ENCODE assay signal across 9 cellular contexts in genomic region chr7:137978464-137979237, GRCh38. TPM values are rescaled to one million over a fixed set of nuclear protein-coding genes. Genes with fewer than 3 reads are reported as not detected.
A peak's percentile ranks its signal among the peaks of the same experiment; 100 is the strongest.
DNase-seq lines count a peak whose midpoint lies in the region; ATAC-seq and TF ChIP-seq lines count a peak whose summit lies in the region.
"Had no signal": no experiment of that assay in that cellular context is flagged by ENCODE, and none has a peak within 500 bp of the region (broad histone marks: within the 10 kb centered on the region; RNA-seq: fewer than 3 reads in every experiment).

No MANE protein-coding gene starts in this region.

- no peak overlapping the region for H3K27ac ChIP-seq in KMS-11
- H3K27ac ChIP-seq in liver (ENCODE audit: low read depth in 1 of 2, low read length in 2 of 2), result no peak overlapping the region
- peak overlapping the region; percentile 29 to 83 (median 75) for H3K27ac ChIP-seq in thyroid gland

- H3K9me3 ChIP-seq in liver (ENCODE audit: control insufficient read depth in 4 of 4, low read length in 3 of 4) (no peaks in the 10 kb centered on the region), thyroid gland (no peaks in the 10 kb centered on the region)

- no peak for TF ChIP-seq RAD21 in liver (IDR thresholded peaks at IDR 0.05)

- in situ Hi-C loops in GM13976 (cut with MboI; ENCODE audit: low sequenced_read_pairs, unreplicated experiment), result no loop called here

- intact Hi-C loops in thyroid gland (cut with DNase I), result no loop called here

- H3K27me3 ChIP-seq in KMS-11 (ENCODE audit: insufficient read depth, low read depth), result no peaks in the 10 kb centered on the region
- H3K27me3 ChIP-seq in liver (ENCODE audit: control insufficient read depth in 4 of 4, insufficient read depth in 4 of 4, low read length in 3 of 4), result no peaks in the 10 kb centered on the region
- no peaks in the 10 kb centered on the region for H3K27me3 ChIP-seq in thyroid gland

- H3K4me1 ChIP-seq in KMS-11 (ENCODE audit: low read depth, poor library complexity, severe bottlenecking) (peaks cover 74% of the 10 kb centered on the region), liver (ENCODE audit: control insufficient read depth in 4 of 4, insufficient read depth in 4 of 4, low read length in 3 of 4) (peaks cover 0 to 9% (median 2%) of the 10 kb centered on the region in 4 donors), thyroid gland (peaks cover 62 to 84% of the 10 kb centered on the region in 2 donors)

- ATAC-seq in HG03159 (IDR thresholded peaks at IDR 0.05; ENCODE audit: unreplicated experiment), result no peak

- 84% methylated on average over 10 of the region's 10 CpGs for WGBS in liver
- WGBS in thyroid gland, 2 donors, result 72 to 74% methylated on average over 10 of the region's 10 CpGs

- H3K36me3 ChIP-seq in KMS-11 (ENCODE audit: insufficient read depth) (no peaks in the 10 kb centered on the region), liver (ENCODE audit: control insufficient read depth in 4 of 4, insufficient read depth in 3 of 4, low read depth in 1 of 4, low read length in 3 of 4) (no peaks in the 10 kb centered on the region), thyroid gland (no peaks in the 10 kb centered on the region)

- H3K4me2 ChIP-seq in KMS-11, result 0 out of 2 replicates have a peak overlapping the region, but pooled peaks have one; percentile 8

- no peak overlapping the region for H2AFZ ChIP-seq in KMS-11 (ENCODE audit: low read depth)

- H3K4me3 ChIP-seq in KMS-11 (IDR thresholded peaks at IDR 0.05; ENCODE audit: insufficient read depth, low read depth, low read length) (no peak overlapping the region), cardiac fibroblast (replicated peaks in 1 of 2; ENCODE audit: low read depth in 2 of 2, low read length in 2 of 2) (no peak overlapping the region), liver (ENCODE audit: low read depth in 1 of 3, low read length in 3 of 3) (no peak overlapping the region), thyroid gland (replicated peaks in 1 of 3) (no peak overlapping the region)

- peaks cover 86% of the 10 kb centered on the region for H3K79me2 ChIP-seq in KMS-11 (ENCODE audit: insufficient read depth, low read depth)

- no peaks in the 10 kb centered on the region for H4K20me1 ChIP-seq in KMS-11 (ENCODE audit: insufficient read depth)

- peak; percentile 92 to 99 for DNase-seq in cardiac fibroblast (ENCODE audit: low read depth in 2 of 2)
- DNase-seq in thyroid gland, result no peak
- no peak for DNase-seq in stimulated activated CD4-positive, alpha-beta T cell treated with anti-CD3 and anti-CD28 coated beads, Interleukin-15, amount 100 ng/mL, for 24 hours
- no peak for DNase-seq in GM13976 (ENCODE audit: low spot score)
- no peak for DNase-seq in CD1c-positive myeloid dendritic cell (ENCODE audit: extremely low spot score)
- DNase-seq: activated CD4-positive, alpha-beta T cell treated with anti-CD3 and anti-CD28 coated beads, Interleukin-2, amount 10 ng/mL, durations not matched to agents 7 days and 5 days had no signal

- TF ChIP-seq POLR2A in thyroid gland (IDR thresholded peaks at IDR 0.05), result no peak

- TF ChIP-seq CTCF in KMS-11 (conservative IDR thresholded peaks at IDR 0.05; ENCODE audit: low read depth, low read length) (no peak), cardiac fibroblast (IDR thresholded peaks at IDR 0.05; ENCODE audit: low read depth, low read length) (no peak), liver (IDR thresholded peaks at IDR 0.05; ENCODE audit: low read depth, low read length, missing input control) (no peak), thyroid gland (IDR thresholded peaks at IDR 0.05) (no peak), GM13976 (IDR thresholded peaks at IDR 0.05; ENCODE audit: borderline replicate concordance, control extremely low read depth, extremely low read depth, insufficient read depth, missing control alignments) (no peak)

- H3K9ac ChIP-seq in KMS-11 (no peak overlapping the region), liver (ENCODE audit: low read depth in 1 of 2, low read length in 2 of 2) (no peak overlapping the region)

TF ChIP-seq in liver, 16 proteins besides CTCF, POLR2A, EP300 and RAD21:
- TF ChIP-seq NR2F2 (IDR thresholded peaks at IDR 0.05) (peak; percentile 77), SP1 (IDR thresholded peaks at IDR 0.05) (no peak)

RNA-seq across cellular contexts. Expression of gene CREB3L2, which starts 23.2 kb away (rescaled TPM):
- total RNA-seq in liver, result 10 to 100 TPM; 12.9 to 16.6 TPM
- polyA plus RNA-seq in liver, result 1 to 10 TPM; 6.7 to 7.0 TPM
- 100 to 1,000 TPM in 2 of 4 donors, 10 to 100 TPM in 2; 86.1 to 143 (median 103) TPM for total RNA-seq in thyroid gland

Comparison
In these comparisons a context has a peak if more than half of its experiments do, and no peak if none do; other contexts are left out.
1. H3K27ac ChIP-seq: peak in thyroid gland (3 of 3); none in KMS-11 (single experiment) and liver (0 of 2).
2. DNase-seq: peak in cardiac fibroblast (2 of 2); none in thyroid gland (0 of 2), stimulated activated CD4-positive, alpha-beta T cell treated with anti-CD3 and anti-CD28 coated beads, Interleukin-15, amount 100 ng/mL, for 24 hours (single experiment), GM13976 (single experiment) and CD1c-positive myeloid dendritic cell (single experiment).
3. RNA of gene CREB3L2, which starts 23.2 kb away (total RNA-seq): 86.1 to 143 TPM in thyroid gland; 12.9 to 16.6 TPM in liver; every median in the first group is over 4 times any median in the second.